9 cellular contexts compared by ENCODE assay signal in genomic region chr17:66964083-66964771, GRCh38. TPM values are rescaled to one million over a fixed set of nuclear protein-coding genes. Genes with fewer than 3 reads are reported as not detected.
A peak's percentile ranks its signal among the peaks of the same experiment; 100 is the strongest.
DNase-seq lines count a peak whose midpoint lies in the region; ATAC-seq and TF ChIP-seq lines count a peak whose summit lies in the region.
"Had no signal": no experiment of that assay in that cellular context is flagged by ENCODE, and none has a peak within 500 bp of the region (broad histone marks: within the 10 kb centered on the region; RNA-seq: fewer than 3 reads in every experiment).

Gene CACNG4, plus strand, starts transcription at chr17:66964707. Its CDS starts 205 bp downstream, at chr17:66964912.

- intact Hi-C loops in esophagus muscularis mucosa (cut with DNase I): no loop called here
- intact Hi-C loops in prostate gland (cut with DNase I): no loop called here

- H3K36me3 ChIP-seq in esophagus muscularis mucosa (no peaks in the 10 kb centered on the region), prostate gland (no peaks in the 10 kb centered on the region)

- H3K4me3 ChIP-seq in esophagus muscularis mucosa: peak within 1 kb of the TSS; percentile 56 to 67 (median 57)
- H3K4me3 ChIP-seq in prostate gland: peak within 1 kb of the TSS; percentile 42 to 61

- peaks cover 0 to 63% (median 14%) of the 10 kb centered on the region in 4 donors for H3K27me3 ChIP-seq in esophagus muscularis mucosa
- no peaks in the 10 kb centered on the region for H3K27me3 ChIP-seq in prostate gland (replicated peaks; ENCODE audit: insufficient read depth)

- WGBS in esophagus muscularis mucosa: 11% methylated on average over 23 of the region's 68 CpGs
- 6% methylated on average over 51 of the region's 68 CpGs for WGBS in prostate gland

- no peaks in the 10 kb centered on the region for H3K9me3 ChIP-seq in esophagus muscularis mucosa
- no peaks in the 10 kb centered on the region for H3K9me3 ChIP-seq in prostate gland

- peaks cover 15 to 32% (median 25%) of the 10 kb centered on the region in 4 donors for H3K4me1 ChIP-seq in esophagus muscularis mucosa
- H3K4me1 ChIP-seq in prostate gland (replicated peaks): peaks cover 17% of the 10 kb centered on the region

- H3K27ac ChIP-seq in esophagus muscularis mucosa (replicated peaks in 1 of 4): no peak within 1 kb of the TSS
- peak within 1 kb of the TSS; percentile 6 to 74 for H3K27ac ChIP-seq in prostate gland

- TF ChIP-seq CTCF in GM20000 (IDR thresholded peaks at IDR 0.05; ENCODE audit: extremely low read depth, missing control alignments) (no peak), esophagus muscularis mucosa (IDR thresholded peaks at IDR 0.05) (no peak), prostate gland (IDR thresholded peaks at IDR 0.05) (no peak)

- TF ChIP-seq EP300 in esophagus muscularis mucosa (IDR thresholded peaks at IDR 0.05): no peak

- DNase-seq in GM20000 (ENCODE audit: low spot score) (peak; percentile 40), NCI-H774 (lab: John Stamatoyannopoulos, UW) (peak; percentile 53), esophagus muscularis mucosa (ENCODE audit: extremely low spot score) (no peak), prostate gland (ENCODE audit: low spot score) (no peak), LoVo (ENCODE audit: low spot score) (no peak), AG08396 (ENCODE audit: low spot score) (no peak)
- no peak for DNase-seq in stimulated activated CD4-positive, alpha-beta T cell treated with anti-CD3 and anti-CD28 coated beads, Interleukin-4, amount 100 ng/mL, for 24 hours

- ATAC-seq in HG02623 (IDR thresholded peaks at IDR 0.05; ENCODE audit: unreplicated experiment): no peak

- no peak for TF ChIP-seq POLR2A in esophagus muscularis mucosa (IDR thresholded peaks at IDR 0.05; ENCODE audit: low read depth)
- no peak for TF ChIP-seq POLR2A in prostate gland (IDR thresholded peaks at IDR 0.05)

RNA-seq across cellular contexts. Expression of gene CACNG4, which starts in this region (rescaled TPM):
- 10 to 100 TPM in 1 of 4 donors, 1 to 10 TPM in 3; 1.7 to 12.5 (median 2.9) TPM for total RNA-seq in esophagus muscularis mucosa
- total RNA-seq in prostate gland: 10 to 100 TPM in 1 of 2 donors, 1 to 10 TPM in 1; 9.5 to 12.9 TPM
- total RNA-seq: mononuclear cell had no signal

Comparison
In these comparisons a context has a peak if more than half of its experiments do, and no peak if none do; other contexts are left out.
1. DNase-seq: peak in GM20000 (single experiment) and NCI-H774 (single experiment); none in esophagus muscularis mucosa (single experiment), prostate gland (single experiment), LoVo (single experiment), AG08396 (single experiment) and stimulated activated CD4-positive, alpha-beta T cell treated with anti-CD3 and anti-CD28 coated beads, Interleukin-4, amount 100 ng/mL, for 24 hours (single experiment).
2. H3K27ac ChIP-seq: peak in prostate gland (2 of 2); none in esophagus muscularis mucosa (0 of 4).